In the genomic region with DNA sequence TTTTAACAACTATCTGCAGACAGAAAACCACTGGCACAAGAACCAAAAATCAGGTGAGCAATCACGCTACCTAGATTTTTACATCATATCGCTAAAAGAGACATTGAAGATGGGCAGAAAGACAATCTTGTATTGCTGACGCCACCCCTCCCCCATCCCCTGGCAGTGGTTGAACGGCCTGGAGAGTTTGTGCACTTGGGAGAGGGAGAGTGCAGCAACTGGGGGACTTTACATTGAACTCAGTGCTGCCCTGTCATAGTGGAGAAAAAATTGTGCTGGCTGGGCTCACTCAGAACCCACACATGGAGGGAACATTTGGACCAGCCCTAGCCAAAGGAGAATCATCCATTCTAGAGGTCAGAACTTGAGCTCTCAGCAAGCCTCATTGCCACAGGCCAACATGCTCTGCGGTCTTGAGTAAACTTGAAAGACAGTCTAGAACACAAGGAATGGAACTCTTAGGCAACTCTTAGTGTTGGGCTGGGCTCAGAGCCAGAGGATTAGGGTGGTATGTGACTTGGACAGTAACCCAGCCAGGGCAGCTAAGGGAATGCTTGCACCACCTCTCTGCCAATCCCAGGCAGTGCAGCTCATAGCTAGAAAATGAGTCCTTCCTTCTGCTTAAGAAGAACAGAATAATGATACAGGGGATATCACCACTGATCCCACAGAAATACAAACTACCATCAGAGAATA, we compare ENCODE assay signal across 10 cellular contexts.
DNase-seq lines count a peak whose midpoint lies in the region; ATAC-seq and TF ChIP-seq lines count a peak whose summit lies in the region.
"Had no signal": no experiment of that assay in that cellular context is flagged by ENCODE, and none has a peak within 500 bp of the region (broad histone marks: within the 10 kb centered on the region; RNA-seq: fewer than 3 reads in every experiment).

No MANE protein-coding gene starts in this region.

- ATAC-seq in HG02610 (IDR thresholded peaks at IDR 0.05; ENCODE audit: unreplicated experiment): no peak

- in situ Hi-C loops in SK-MEL-5 (cut with HindIII; ENCODE audit: low pct_unique_long_range_greater_than_20kb, low sequenced_read_pairs): no loop called here

- DNase-seq in GM03348 (ENCODE audit: low spot score) (peak; percentile 58), SK-MEL-5 (ENCODE audit: low read depth, low spot score) (peak; percentile 92), foreskin fibroblast (peak; percentile 82 to 94), putamen (ENCODE audit: low spot score) (peak; percentile 5), DMS153 (lab: John Stamatoyannopoulos, UW) (no peak), cortex of kidney (lab: John Stamatoyannopoulos, UW) (no peak), T-helper 9 cell (no peak)
- DNase-seq: activated naive CD4-positive, alpha-beta T cell treated with Interleukin-2 at 50 U/mL for 16 hours; NCI-H1092 treated with DMSO at 0.1 percent for 48 hours had no signal

- no peak overlapping the region for H3K4me3 ChIP-seq in foreskin fibroblast (ENCODE audit: low read depth in 1 of 2, low read length in 2 of 2)

- peak; percentile 33 for TF ChIP-seq CTCF in foreskin fibroblast (IDR thresholded peaks at IDR 0.05; ENCODE audit: low read depth, low read length)

Comparison
In these comparisons a context has a peak if more than half of its experiments do, and no peak if none do; other contexts are left out.
1. DNase-seq: peak in GM03348 (single experiment), SK-MEL-5 (single experiment), foreskin fibroblast (2 of 2) and putamen (single experiment); none in DMS153 (single experiment), cortex of kidney (single experiment) and T-helper 9 cell (single experiment).